Comparison of ENCODE assay signal across 1 cellular context in genomic region chr3:197298341-197298857, GRCh38.
TF ChIP-seq lines count a peak whose summit lies in the region.

TSS of gene DLG1 (minus strand) at chr3:197298612. CDS start at chr3:197297204, 1,408 bp downstream.

TF ChIP-seq in HEK293, 187 proteins besides CTCF, POLR2A, EP300 and RAD21 (continued from another document and continues in another):
- peak; percentile 81 for TF ChIP-seq ZBTB7A (tag by site-specific recombination; IDR thresholded peaks at IDR 0.05; ENCODE audit: low read depth)
- TF ChIP-seq ZNF341 (tag by site-specific recombination; IDR thresholded peaks at IDR 0.05; ENCODE audit: low read depth): peak; percentile 97
- no peak for TF ChIP-seq ZNF10 (tag by site-specific recombination; IDR thresholded peaks at IDR 0.05)
- no peak for TF ChIP-seq ZNF24 (tag by site-specific recombination; IDR thresholded peaks at IDR 0.05)
- no peak for TF ChIP-seq ZNF488 (tag by site-specific recombination; IDR thresholded peaks at IDR 0.05)
- TF ChIP-seq ZNF248 (tag by site-specific recombination; IDR thresholded peaks at IDR 0.05): no peak
- TF ChIP-seq ZNF132 (tag by site-specific recombination; IDR thresholded peaks at IDR 0.05; ENCODE audit: borderline replicate concordance): no peak
- TF ChIP-seq ZFP41 (tag by site-specific recombination; IDR thresholded peaks at IDR 0.05; ENCODE audit: borderline replicate concordance): no peak
- TF ChIP-seq ZBTB8A (tag by site-specific recombination; IDR thresholded peaks at IDR 0.05): peak; percentile 75
- TF ChIP-seq ZNF501 (tag by site-specific recombination; IDR thresholded peaks at IDR 0.05): no peak; the same call in 1 of the 2 replicates
- TF ChIP-seq HIC1 (tag by site-specific recombination; IDR thresholded peaks at IDR 0.05): peak; percentile 44
- no peak for TF ChIP-seq ZNF768 (tag by site-specific recombination; IDR thresholded peaks at IDR 0.05)
- no peak for TF ChIP-seq ZNF26 (tag by site-specific recombination; IDR thresholded peaks at IDR 0.05)
- TF ChIP-seq ZFP69B (tag by site-specific recombination; IDR thresholded peaks at IDR 0.05): peak; percentile 99
- TF ChIP-seq ZNF184 (tag by site-specific recombination; IDR thresholded peaks at IDR 0.05): no peak
- TF ChIP-seq SCRT1 (tag by site-specific recombination; IDR thresholded peaks at IDR 0.05; ENCODE audit: borderline replicate concordance): peak; percentile 79; the same call in 1 of the 2 replicates
- TF ChIP-seq WT1 (tag by site-specific recombination; IDR thresholded peaks at IDR 0.05): peak; percentile 30; the same call in 1 of the 2 replicates
- no peak for TF ChIP-seq ZNF292 (tag by site-specific recombination; IDR thresholded peaks at IDR 0.05; ENCODE audit: borderline replicate concordance, low read depth)
- no peak for TF ChIP-seq ATF2 (tag by site-specific recombination; IDR thresholded peaks at IDR 0.05; ENCODE audit: low read depth)
- no peak for TF ChIP-seq ZNF510 (tag by site-specific recombination; IDR thresholded peaks at IDR 0.05; ENCODE audit: insufficient replicate concordance)
- peak; percentile 81 for TF ChIP-seq KLF17 (tag by site-specific recombination; IDR thresholded peaks at IDR 0.05)
- TF ChIP-seq MZF1 (tag by site-specific recombination; IDR thresholded peaks at IDR 0.05; ENCODE audit: borderline replicate concordance): peak; percentile 62; the same call in 1 of the 2 replicates
- TF ChIP-seq ZNF280C (tag by site-specific recombination; IDR thresholded peaks at IDR 0.05): no peak
- TF ChIP-seq GLIS2 (tag by site-specific recombination; IDR thresholded peaks at IDR 0.05): peak; percentile 96
- TF ChIP-seq ZBTB26 (tag by site-specific recombination; optimal IDR thresholded peaks at IDR 0.05): peak; percentile 1
- no peak for TF ChIP-seq ZSCAN18 (tag by site-specific recombination; IDR thresholded peaks at IDR 0.05)
- TF ChIP-seq REST (tag by site-specific recombination; IDR thresholded peaks at IDR 0.05): no peak
- peak; percentile 34; the same call in 1 of the 2 replicates for TF ChIP-seq ZNF629 (tag by site-specific recombination; IDR thresholded peaks at IDR 0.05)
- 0 out of 2 replicates have a peak, but pooled peaks have one; percentile 45 for TF ChIP-seq ZSCAN5A (tag by site-specific recombination; IDR thresholded peaks at IDR 0.05)
- TF ChIP-seq ZNF416 (tag by site-specific recombination; IDR thresholded peaks at IDR 0.05): no peak
- TF ChIP-seq KLF1 (tag by site-specific recombination; IDR thresholded peaks at IDR 0.05): 0 out of 2 replicates have a peak, but pooled peaks have one; percentile 31
- peak; percentile 62 for TF ChIP-seq SP7 (tag by site-specific recombination; IDR thresholded peaks at IDR 0.05)
- no peak for TF ChIP-seq ZNF596 (tag by site-specific recombination; IDR thresholded peaks at IDR 0.05)
- TF ChIP-seq IKZF3 (tag by site-specific recombination; IDR thresholded peaks at IDR 0.05): peak; percentile 83
- TF ChIP-seq KLF9 (tag by site-specific recombination; IDR thresholded peaks at IDR 0.05; ENCODE audit: low read depth): peak; percentile 53; the same call in 1 of the 2 replicates
- TF ChIP-seq ZNF692 (tag by site-specific recombination; IDR thresholded peaks at IDR 0.05): peak; percentile 99
- no peak for TF ChIP-seq ZNF2 (tag by site-specific recombination; IDR thresholded peaks at IDR 0.05)
- no peak for TF ChIP-seq ZNF394 (tag by site-specific recombination; IDR thresholded peaks at IDR 0.05; ENCODE audit: borderline replicate concordance)
